Comparison of ENCODE assay signal across 18 cellular contexts in genomic region chr2:62663920-62664319, GRCh38. TPM values are rescaled to one million over a fixed set of nuclear protein-coding genes. Genes with fewer than 3 reads are reported as not detected.
DNase-seq lines count a peak whose midpoint lies in the region; ATAC-seq and TF ChIP-seq lines count a peak whose summit lies in the region.
"Had no signal": no experiment of that assay in that cellular context is flagged by ENCODE, and none has a peak within 500 bp of the region (broad histone marks: within the 10 kb centered on the region; RNA-seq: fewer than 3 reads in every experiment).

No MANE protein-coding gene starts in this region.

- no peak overlapping the region for H4K12ac ChIP-seq in trophoblast cell (ENCODE audit: low read depth, low read length)

- no peaks in the 10 kb centered on the region for H3K36me3 ChIP-seq in left ventricle myocardium inferior
- no peaks in the 10 kb centered on the region for H3K36me3 ChIP-seq in gastroesophageal sphincter
- H3K36me3 ChIP-seq in trophoblast cell (ENCODE audit: control insufficient read depth in 1 of 2, insufficient read depth in 2 of 2, low read length in 2 of 2), result no peaks in the 10 kb centered on the region
- no peaks in the 10 kb centered on the region for H3K36me3 ChIP-seq in vagina
- H3K36me3 ChIP-seq in mucosa of descending colon (ENCODE audit: low read depth), result no peaks in the 10 kb centered on the region

- H2BK120ac ChIP-seq in trophoblast cell (ENCODE audit: insufficient read depth, low read length, poor library complexity), result no peak overlapping the region

- no peaks in the 10 kb centered on the region for H3K27me3 ChIP-seq in left ventricle myocardium inferior (ENCODE audit: low read depth)
- no peaks in the 10 kb centered on the region for H3K27me3 ChIP-seq in right cardiac atrium (ENCODE audit: control insufficient read depth, insufficient read depth)
- H3K27me3 ChIP-seq in gastroesophageal sphincter, result no peaks in the 10 kb centered on the region
- no peaks in the 10 kb centered on the region for H3K27me3 ChIP-seq in trophoblast cell (ENCODE audit: insufficient read depth, low read length)
- no peaks in the 10 kb centered on the region for H3K27me3 ChIP-seq in vagina

- no peak overlapping the region for H3K4ac ChIP-seq in trophoblast cell (ENCODE audit: low read depth, low read length)

- no peak overlapping the region for H3K14ac ChIP-seq in trophoblast cell (ENCODE audit: low read length)

- H3K4me3 ChIP-seq in left ventricle myocardium inferior (no peak overlapping the region), right cardiac atrium (ENCODE audit: low read length) (no peak overlapping the region), gastroesophageal sphincter (no peak overlapping the region), trophoblast cell (ENCODE audit: low read depth, low read length) (no peak overlapping the region), vagina (no peak overlapping the region), mucosa of descending colon (no peak overlapping the region)
- H3K4me3 ChIP-seq: K562, lung had no signal

- no peak for TF ChIP-seq EP300 in gastroesophageal sphincter (IDR thresholded peaks at IDR 0.05)

- H2BK12ac ChIP-seq in trophoblast cell (ENCODE audit: low read length), result no peak overlapping the region

- H3K27ac ChIP-seq in left ventricle myocardium inferior (replicated peaks) (peak overlapping the region; percentile 60), right cardiac atrium (ENCODE audit: low read length) (no peak overlapping the region), gastroesophageal sphincter (peak overlapping the region; percentile 67 to 82 (median 82)), trophoblast cell (ENCODE audit: low read depth, low read length) (peak overlapping the region; percentile 91), vagina (peak overlapping the region; percentile 55)
- H3K27ac ChIP-seq: VCaP had no signal

- H3K4me1 ChIP-seq in left ventricle myocardium inferior, result peaks cover 29% of the 10 kb centered on the region
- peaks cover 6% of the 10 kb centered on the region for H3K4me1 ChIP-seq in right cardiac atrium (ENCODE audit: control insufficient read depth, insufficient read depth, low read length)
- H3K4me1 ChIP-seq in gastroesophageal sphincter, result peaks cover 27 to 82% (median 30%) of the 10 kb centered on the region in 3 donors
- H3K4me1 ChIP-seq in trophoblast cell (ENCODE audit: control insufficient read depth in 1 of 2, insufficient read depth in 2 of 2, low read length in 2 of 2), result peaks cover 15 to 17% of the 10 kb centered on the region in 2 experiments
- H3K4me1 ChIP-seq in vagina, result peaks cover 76% of the 10 kb centered on the region
- no peaks in the 10 kb centered on the region for H3K4me1 ChIP-seq in mucosa of descending colon (ENCODE audit: low read depth)

- intact Hi-C loops in left ventricle myocardium inferior (cut with micrococcal nuclease), result no loop called here
- intact Hi-C loops in right cardiac atrium (cut with DNase I), result no loop called here
- intact Hi-C loops in vagina (cut with DNase I), result no loop called here
- intact Hi-C loops in mucosa of descending colon (cut with DNase I, micrococcal nuclease), result no loop called here

- H3K9me3 ChIP-seq in left ventricle myocardium inferior (replicated peaks), result no peaks in the 10 kb centered on the region
- no peaks in the 10 kb centered on the region for H3K9me3 ChIP-seq in right cardiac atrium (ENCODE audit: control insufficient read depth, low read length)
- H3K9me3 ChIP-seq in gastroesophageal sphincter, result no peaks in the 10 kb centered on the region
- no peaks in the 10 kb centered on the region for H3K9me3 ChIP-seq in trophoblast cell (ENCODE audit: insufficient read depth, low read depth, low read length)
- H3K9me3 ChIP-seq in vagina, result no peaks in the 10 kb centered on the region
- no peaks in the 10 kb centered on the region for H3K9me3 ChIP-seq in mucosa of descending colon

- DNase-seq in left ventricle myocardium inferior (no peak), right cardiac atrium (no peak), trophoblast cell (peak in 1 of 2 donors; percentile 6), vagina (ENCODE audit: extremely low spot score in 2 of 2) (no peak), mucosa of descending colon (no peak)
- no peak for DNase-seq in activated CD4-positive, CD25-positive, alpha-beta regulatory T cell treated with anti-CD3 and anti-CD28 coated beads, Interleukin-2, amount 50 U/mL, for 72 hours
- DNase-seq: activated CD8-positive, alpha-beta T cell treated with anti-CD3 and anti-CD28 coated beads for 36 hours; CD4-positive, alpha-beta memory T cell; DMS79 treated with DMSO at 0.1 percent for 48 hours; NCI-H1105; NCI-H69; stimulated activated CD4-positive, alpha-beta T cell treated with anti-CD3 and anti-CD28 coated beads, Interleukin-4, amount 100 ng/mL, for 4 hours had no signal

- peaks cover 15% of the 10 kb centered on the region for H3K79me1 ChIP-seq in trophoblast cell (ENCODE audit: low read length)

- no peak overlapping the region for H3K4me2 ChIP-seq in trophoblast cell (ENCODE audit: low read length)

- H2AFZ ChIP-seq in trophoblast cell (ENCODE audit: insufficient read depth, low read length, poor library complexity), result no peak overlapping the region

- H2BK5ac ChIP-seq in trophoblast cell (ENCODE audit: low read depth, low read length, poor library complexity), result no peak overlapping the region

- H4K8ac ChIP-seq in trophoblast cell (ENCODE audit: low read depth, low read length), result no peak overlapping the region

- no peak overlapping the region for H3K18ac ChIP-seq in trophoblast cell (ENCODE audit: low read length)

- no peak overlapping the region for H3K9ac ChIP-seq in trophoblast cell (ENCODE audit: low read length)

- no peaks in the 10 kb centered on the region for H3K79me2 ChIP-seq in trophoblast cell (ENCODE audit: control insufficient read depth, insufficient read depth, low read length, poor library complexity)

- ATAC-seq in right cardiac atrium (no peak), gastroesophageal sphincter (no peak), GM18517 (IDR thresholded peaks at IDR 0.05; ENCODE audit: unreplicated experiment) (no peak), mucosa of descending colon (no peak)
- ATAC-seq: activated CD8-positive, alpha-beta T cell treated with anti-CD3 and anti-CD28 coated beads for 36 hours; K562; Panc1 had no signal

- no peak overlapping the region for H3K23ac ChIP-seq in trophoblast cell (ENCODE audit: low read length)

- H4K91ac ChIP-seq in trophoblast cell (ENCODE audit: low read depth, low read length), result no peak overlapping the region

- H2AK5ac ChIP-seq in trophoblast cell (ENCODE audit: low read length), result no peak overlapping the region

- no peak for TF ChIP-seq POLR2A in gastroesophageal sphincter (IDR thresholded peaks at IDR 0.05)
- TF ChIP-seq POLR2A in vagina (IDR thresholded peaks at IDR 0.05), result no peak

- no peak for TF ChIP-seq CTCF in left ventricle myocardium inferior (IDR thresholded peaks at IDR 0.05; ENCODE audit: borderline replicate concordance)
- TF ChIP-seq CTCF in gastroesophageal sphincter (IDR thresholded peaks at IDR 0.05), result peak in 2 of 4 experiments; percentile 18 to 35
- peak in 1 of 3 experiments; percentile 37 for TF ChIP-seq CTCF in vagina (IDR thresholded peaks at IDR 0.05)
- no peak for TF ChIP-seq CTCF in mucosa of descending colon (IDR thresholded peaks at IDR 0.05)

RNA-seq across cellular contexts. Expression of gene EHBP1, which starts 41.6 kb away (rescaled TPM):
- total RNA-seq in left ventricle myocardium inferior (20.4 TPM), right cardiac atrium (10 to 100 TPM; 32.5 to 37.5 (median 33.3) TPM), gastroesophageal sphincter (100 to 1,000 TPM in 3 of 4 donors, 10 to 100 TPM in 1; 82.4 to 159 (median 146) TPM), vagina (97.7 TPM), mucosa of descending colon (100 to 1,000 TPM in 1 of 3 donors, 10 to 100 TPM in 2; 26.9 to 136 (median 28.2) TPM)
- polyA plus RNA-seq in right cardiac atrium, result 13.5 TPM
- polyA plus RNA-seq in trophoblast cell (2013), result 50.6 and 56.9 TPM in 2 replicates
